ENCODE assay signal across 8 cellular contexts in genomic region chr1:203871114-203871875, GRCh38. TPM values are rescaled to one million over a fixed set of nuclear protein-coding genes. Genes with fewer than 3 reads are reported as not detected.
DNase-seq lines count a peak whose midpoint lies in the region; ATAC-seq lines count a peak whose summit lies in the region.

No MANE protein-coding gene starts in this region.

- H3K27ac Mint-ChIP-seq in T-helper 17 cell, result no peak overlapping the region
- H3K27ac Mint-ChIP-seq in naive thymus-derived CD4-positive, alpha-beta T cell, result peak overlapping the region in 5 of 9 donors; percentile 25 to 63 (median 52)

- H3K4me1 ChIP-seq in naive thymus-derived CD4-positive, alpha-beta T cell (ENCODE audit: control insufficient read depth in 2 of 2, insufficient read depth in 2 of 2, low read length in 2 of 2), result no peaks in the 10 kb centered on the region

- no peak overlapping the region for H3K4me3 Mint-ChIP-seq in T-helper 17 cell
- H3K4me3 Mint-ChIP-seq in naive thymus-derived CD4-positive, alpha-beta T cell, result no peak overlapping the region

- POLR2A ChIA-PET in naive thymus-derived CD4-positive, alpha-beta T cell (lab: Charles Lee), result no interaction called here

- no peaks in the 10 kb centered on the region for H3K9me3 Mint-ChIP-seq in naive thymus-derived CD4-positive, alpha-beta T cell

- no peaks in the 10 kb centered on the region for H3K9me3 ChIP-seq in T-helper 17 cell (ENCODE audit: control insufficient read depth, low read length, poor library complexity, severe bottlenecking)
- no peaks in the 10 kb centered on the region for H3K9me3 ChIP-seq in naive thymus-derived CD4-positive, alpha-beta T cell (ENCODE audit: control insufficient read depth in 2 of 3, low read length in 3 of 3)

- peaks cover 8 to 55% (median 12%) of the 10 kb centered on the region in 3 experiments for H3K36me3 ChIP-seq in naive thymus-derived CD4-positive, alpha-beta T cell (ENCODE audit: control insufficient read depth in 2 of 3, insufficient read depth in 3 of 3, low read length in 3 of 3)

- no peaks in the 10 kb centered on the region for H3K27me3 ChIP-seq in naive thymus-derived CD4-positive, alpha-beta T cell (ENCODE audit: control insufficient read depth in 2 of 2, insufficient read depth in 2 of 2, low read length in 2 of 2)

- H3K27me3 Mint-ChIP-seq in T-helper 17 cell, result no peaks in the 10 kb centered on the region
- no peaks in the 10 kb centered on the region for H3K27me3 Mint-ChIP-seq in naive thymus-derived CD4-positive, alpha-beta T cell

- peak; percentile 73 for DNase-seq in A172 (ENCODE audit: low spot score)
- DNase-seq in ELR (ENCODE audit: low read depth), result peak; percentile 85
- peak; percentile 65 for DNase-seq in NCI-H1105 treated with DMSO at 0.1 percent for 48 hours (lab: John Stamatoyannopoulos, UW)
- no peak for DNase-seq in T-helper 17 cell
- DNase-seq in fibroblast of gingiva (ENCODE audit: low read depth), result peak; percentile 67
- DNase-seq in naive thymus-derived CD4-positive, alpha-beta T cell, result peak in 5 of 9 donors; percentile 7 to 18 (median 13)
- no peak for DNase-seq in OCI-M2 (lab: John Stamatoyannopoulos, UW; ENCODE audit: unreplicated experiment)

- peaks cover 7% of the 10 kb centered on the region for H3K4me1 Mint-ChIP-seq in T-helper 17 cell
- H3K4me1 Mint-ChIP-seq in naive thymus-derived CD4-positive, alpha-beta T cell, result peaks cover 0 to 9% (median 0%) of the 10 kb centered on the region in 7 donors

- intact Hi-C loops in naive thymus-derived CD4-positive, alpha-beta T cell (cut with micrococcal nuclease), result no loop called here

- ATAC-seq in T-helper 17 cell (peak; percentile 68), GM21381 (IDR thresholded peaks at IDR 0.05; ENCODE audit: unreplicated experiment) (no peak)
- peak; percentile 79 for ATAC-seq in naive thymus-derived CD4-positive, alpha-beta T cell

- CTCF ChIA-PET in naive thymus-derived CD4-positive, alpha-beta T cell (lab: Charles Lee), result interaction anchor here (1.0 to 1.3 kb wide), 2 partner anchors 9 to 258 kb away, joined by 4 read pairs; no protein-coding TSS in a partner anchor

- no peak overlapping the region for H3K27ac ChIP-seq in naive thymus-derived CD4-positive, alpha-beta T cell (ENCODE audit: low read depth, low read length)

- H3K36me3 Mint-ChIP-seq in T-helper 17 cell (ENCODE audit: low read depth), result peaks cover 7% of the 10 kb centered on the region
- H3K36me3 Mint-ChIP-seq in naive thymus-derived CD4-positive, alpha-beta T cell, result peaks cover 6 to 47% (median 24%) of the 10 kb centered on the region in 5 donors

- H3K4me3 ChIP-seq in naive thymus-derived CD4-positive, alpha-beta T cell (ENCODE audit: low read length), result no peak overlapping the region

RNA-seq across cellular contexts. Expression of gene SNRPE, which starts 9.9 kb away (rescaled TPM):
- 217 and 285 TPM in 2 replicates for total RNA-seq in A172 (2014; rRNA removed; shearing (Covaris generic))
- 10 to 100 TPM; 47.2 to 50.1 TPM for total RNA-seq in T-helper 17 cell
- total RNA-seq in naive thymus-derived CD4-positive, alpha-beta T cell, result 100 to 1,000 TPM in 1 of 5 experiments, 10 to 100 TPM in 4; 54.4 to 156 (median 81.7) TPM
- polyA plus RNA-seq in naive thymus-derived CD4-positive, alpha-beta T cell, result 100 to 1,000 TPM; 173 to 266 TPM

Comparison
In these comparisons a context has a peak if more than half of its experiments do, and no peak if none do; other contexts are left out.
1. DNase-seq: peak in A172 (single experiment), ELR (single experiment), NCI-H1105 treated with DMSO at 0.1 percent for 48 hours (single experiment), fibroblast of gingiva (single experiment) and naive thymus-derived CD4-positive, alpha-beta T cell (5 of 9); none in T-helper 17 cell (0 of 3) and OCI-M2 (single experiment).